ENCODE assay signal across 8 cellular contexts in the genomic region with DNA sequence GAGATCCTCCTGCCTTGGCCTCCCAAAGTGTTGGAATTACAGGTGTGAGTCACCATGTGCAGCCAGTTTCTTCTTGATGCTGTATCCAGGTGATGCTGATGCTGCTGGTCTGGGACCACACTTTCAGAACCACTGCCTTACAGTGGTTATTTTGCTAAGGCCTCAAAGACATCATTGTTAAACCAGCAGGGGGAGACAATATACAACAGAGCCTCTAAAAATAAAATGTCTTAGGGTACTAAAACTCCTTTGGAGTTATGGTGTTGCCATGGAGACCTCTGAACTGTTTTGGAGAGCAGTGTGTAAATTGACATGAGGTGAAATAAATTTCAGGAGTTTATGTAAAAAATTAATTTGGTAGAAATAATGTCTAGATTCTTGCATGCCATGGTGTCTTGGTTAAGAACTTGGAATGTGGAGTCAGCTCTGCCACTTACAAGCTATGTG. TPM values are rescaled to one million over a fixed set of nuclear protein-coding genes. Genes with fewer than 3 reads are reported as not detected.
A peak's percentile ranks its signal among the peaks of the same experiment; 100 is the strongest.
DNase-seq lines count a peak whose midpoint lies in the region; ATAC-seq and TF ChIP-seq lines count a peak whose summit lies in the region.

No MANE protein-coding gene starts in this region.

- H3K36me3 ChIP-seq in BLaER1 (no peaks in the 10 kb centered on the region), endocrine pancreas (ENCODE audit: control insufficient read depth, insufficient read depth, low read length) (no peaks in the 10 kb centered on the region)

- no peak overlapping the region for H3K9ac ChIP-seq in BLaER1
- H3K9ac ChIP-seq in endocrine pancreas (ENCODE audit: control insufficient read depth, insufficient read depth, low read length): no peak overlapping the region

- H3K9me3 ChIP-seq in BLaER1 (no peaks in the 10 kb centered on the region), endocrine pancreas (ENCODE audit: control insufficient read depth, low read length) (no peaks in the 10 kb centered on the region)

- H3K27me3 ChIP-seq in BLaER1: no peaks in the 10 kb centered on the region
- H3K27me3 ChIP-seq in endocrine pancreas (ENCODE audit: control insufficient read depth, insufficient read depth, low read length): no peaks in the 10 kb centered on the region

- H3K4me1 ChIP-seq in BLaER1: peaks cover 27% of the 10 kb centered on the region
- peaks cover 16% of the 10 kb centered on the region for H3K4me1 ChIP-seq in endocrine pancreas (ENCODE audit: control insufficient read depth, insufficient read depth, low read length)

- H4K20me1 ChIP-seq in BLaER1: no peaks in the 10 kb centered on the region

- H3K4me2 ChIP-seq in BLaER1: peak overlapping the region; percentile 94

- TF ChIP-seq CTCF in GM13977 (IDR thresholded peaks at IDR 0.05; ENCODE audit: extremely low read depth, insufficient read depth, missing control alignments) (peak; percentile 65), mesothelial cell of epicardium (IDR thresholded peaks at IDR 0.05; ENCODE audit: unreplicated experiment) (peak; percentile 64)

- no peak overlapping the region for H3K27ac ChIP-seq in BLaER1

- peaks cover 30% of the 10 kb centered on the region for H3K4me1 Mint-ChIP-seq in T-helper 2 cell treated with Interferon-gamma antibody and Interleukin-4, amounts not matched to agents 5 μg/mL and 100 μg/mL, for 36 hours (ENCODE audit: low read depth)
- peaks cover 25% of the 10 kb centered on the region for H3K4me1 Mint-ChIP-seq in mesothelial cell of epicardium

- H3K27ac Mint-ChIP-seq in T-helper 2 cell treated with Interferon-gamma antibody and Interleukin-4, amounts not matched to agents 5 μg/mL and 100 μg/mL, for 36 hours: peak overlapping the region; percentile 67
- H3K27ac Mint-ChIP-seq in mesothelial cell of epicardium: peak overlapping the region; percentile 92

- in situ Hi-C loops in GM13977 (cut with MboI; ENCODE audit: low pct_unique_long_range_greater_than_20kb, low sequenced_read_pairs, unreplicated experiment): no loop called here

- H3K4me3 Mint-ChIP-seq in T-helper 2 cell treated with Interferon-gamma antibody and Interleukin-4, amounts not matched to agents 5 μg/mL and 100 μg/mL, for 36 hours: peak overlapping the region; percentile 90
- peak overlapping the region; percentile 46 for H3K4me3 Mint-ChIP-seq in mesothelial cell of epicardium

- no peaks in the 10 kb centered on the region for H3K9me3 Mint-ChIP-seq in T-helper 2 cell treated with Interferon-gamma antibody and Interleukin-4, amounts not matched to agents 5 μg/mL and 100 μg/mL, for 36 hours
- H3K9me3 Mint-ChIP-seq in mesothelial cell of epicardium: no peaks in the 10 kb centered on the region

- no peak for ATAC-seq in GM19452 (IDR thresholded peaks at IDR 0.05; ENCODE audit: unreplicated experiment)
- ATAC-seq in GM19455 (IDR thresholded peaks at IDR 0.05; ENCODE audit: unreplicated experiment): no peak

- DNase-seq in GM13977 (ENCODE audit: low spot score): peak; percentile 68
- DNase-seq in NCI-H187 treated with DMSO at 0.1 percent for 48 hours (lab: John Stamatoyannopoulos, UW): peak; percentile 39
- DNase-seq in T-helper 2 cell treated with Interferon-gamma antibody and Interleukin-4, amounts not matched to agents 5 μg/mL and 100 μg/mL, for 36 hours (ENCODE audit: low spot score): no peak
- no peak for DNase-seq in mesothelial cell of epicardium (ENCODE audit: low spot score in 2 of 2, unreplicated experiment in 2 of 2)

- peaks cover 20% of the 10 kb centered on the region for H3K27me3 Mint-ChIP-seq in T-helper 2 cell treated with Interferon-gamma antibody and Interleukin-4, amounts not matched to agents 5 μg/mL and 100 μg/mL, for 36 hours (ENCODE audit: low read depth)
- peaks cover 6% of the 10 kb centered on the region for H3K27me3 Mint-ChIP-seq in mesothelial cell of epicardium (ENCODE audit: low read depth)

- H3K36me3 Mint-ChIP-seq in T-helper 2 cell treated with Interferon-gamma antibody and Interleukin-4, amounts not matched to agents 5 μg/mL and 100 μg/mL, for 36 hours (ENCODE audit: low read depth): peaks cover 1% of the 10 kb centered on the region
- H3K36me3 Mint-ChIP-seq in mesothelial cell of epicardium: no peaks in the 10 kb centered on the region

- no peak overlapping the region for H3K4me3 ChIP-seq in BLaER1
- H3K4me3 ChIP-seq in endocrine pancreas (ENCODE audit: control insufficient read depth, insufficient read depth, low read length): peak overlapping the region; percentile 59

RNA-seq across cellular contexts. Expression of a gene that starts 1.1 kb away (rescaled TPM):
- 2.5 to 4.5 TPM (median 2.9 TPM) in 3 replicates for total RNA-seq in mesothelial cell of epicardium

RNA-seq across cellular contexts. Expression of a gene that starts 18.6 kb away (rescaled TPM):
- 11.4 to 13.4 TPM (median 11.9 TPM) in 3 replicates for total RNA-seq in mesothelial cell of epicardium

RNA-seq across cellular contexts. Expression of a gene that starts 55.8 kb away (rescaled TPM):
- total RNA-seq in mesothelial cell of epicardium: 75.7 to 95.0 TPM (median 88.9 TPM) in 3 replicates

Comparison
In these comparisons a context has a peak if more than half of its experiments do, and no peak if none do; other contexts are left out.
1. DNase-seq: peak in GM13977 (single experiment) and NCI-H187 treated with DMSO at 0.1 percent for 48 hours (single experiment); none in T-helper 2 cell treated with Interferon-gamma antibody and Interleukin-4, amounts not matched to agents 5 μg/mL and 100 μg/mL, for 36 hours (single experiment) and mesothelial cell of epicardium (0 of 2).